In the genomic region with DNA sequence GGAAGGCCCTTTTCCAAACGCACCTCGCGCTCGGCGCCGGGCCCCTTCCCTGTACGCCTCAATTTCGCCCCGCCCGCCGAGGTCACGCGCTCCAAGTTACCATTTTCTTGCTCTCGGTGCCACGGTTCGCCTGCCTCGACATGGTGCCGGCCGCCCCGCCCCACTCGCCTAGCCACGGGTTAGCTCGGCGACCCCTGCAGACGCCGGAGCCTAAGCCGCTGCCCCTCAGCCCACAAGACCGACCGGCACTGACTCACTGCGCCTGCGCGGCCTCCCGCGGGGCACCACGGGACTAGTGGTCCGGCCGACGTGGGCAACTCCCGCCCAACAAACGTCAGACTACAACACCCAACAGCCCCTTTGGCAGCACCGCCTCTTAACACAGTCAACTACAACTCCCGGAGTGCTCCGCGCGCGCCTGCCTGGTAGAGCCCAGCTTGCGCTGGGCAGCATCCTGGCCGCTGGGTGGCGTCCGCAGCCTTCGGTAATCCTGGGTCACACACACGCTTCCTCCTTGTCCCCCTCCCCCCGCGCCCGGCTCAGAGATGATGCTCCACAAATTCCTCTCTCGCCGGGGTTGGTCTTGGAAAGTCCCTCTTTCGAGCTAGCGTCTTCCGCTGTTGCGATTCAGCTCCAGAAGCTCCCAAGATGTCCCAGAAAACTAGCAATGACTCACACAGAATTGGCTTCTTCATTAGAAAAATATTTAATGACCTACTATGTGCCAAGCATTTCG, we compare ENCODE assay signal across 1 cellular context.
TF ChIP-seq lines count a peak whose summit lies in the region.

TSS of gene TRAPPC3 (minus strand) at position 250 of the 736 bp plus-strand sequence. CDS start at position 142, 108 bp downstream.

TF ChIP-seq in HepG2, 621 proteins besides CTCF, POLR2A, EP300 and RAD21 (continued from another document and continues in another):
- TF ChIP-seq TFE3 (CRISPR knock-in tag; IDR thresholded peaks at IDR 0.05) (peak; percentile 75), ZNF761 (CRISPR knock-in tag; conservative IDR thresholded peaks at IDR 0.05) (peak; percentile 92), GMEB2 (CRISPR knock-in tag; IDR thresholded peaks at IDR 0.05; ENCODE audit: low read depth) (peak; percentile 96), IKZF4 (CRISPR knock-in tag; IDR thresholded peaks at IDR 0.05; ENCODE audit: borderline replicate concordance, low read depth, not compliant biosample characterization) (peak; percentile 81), HES4 (CRISPR knock-in tag; IDR thresholded peaks at IDR 0.05; ENCODE audit: borderline replicate concordance) (no peak), PRDM4 (CRISPR knock-in tag; IDR thresholded peaks at IDR 0.05; ENCODE audit: borderline replicate concordance) (no peak), ZNF597 (CRISPR knock-in tag; IDR thresholded peaks at IDR 0.05) (0 out of 2 replicates have a peak, but pooled peaks have one; percentile 79), ZNF317 (CRISPR knock-in tag; IDR thresholded peaks at IDR 0.05) (peak; percentile 45; the same call in 1 of the 2 replicates), CEBPZ (IDR thresholded peaks at IDR 0.05; ENCODE audit: low read length) (no peak), MATR3 (CRISPR knock-in tag; IDR thresholded peaks at IDR 0.05) (no peak), KAT8 (CRISPR knock-in tag; IDR thresholded peaks at IDR 0.05) (peak; percentile 83), ZGPAT (CRISPR knock-in tag; IDR thresholded peaks at IDR 0.05) (peak; percentile 83), AKAP8 (CRISPR knock-in tag; IDR thresholded peaks at IDR 0.05) (0 out of 2 replicates have a peak, but pooled peaks have one; percentile 32), SNAI1 (CRISPR knock-in tag; IDR thresholded peaks at IDR 0.05; ENCODE audit: borderline replicate concordance) (0 out of 2 replicates have a peak, but pooled peaks have one; percentile 56), ZFYVE20 (CRISPR knock-in tag; IDR thresholded peaks at IDR 0.05; ENCODE audit: borderline replicate concordance, low read depth) (no peak), CBX5 (CRISPR knock-in tag; IDR thresholded peaks at IDR 0.05; ENCODE audit: borderline replicate concordance) (no peak), NFIC (IDR thresholded peaks at IDR 0.05; ENCODE audit: low read length) (no peak), SRF (IDR thresholded peaks at IDR 0.05; ENCODE audit: low read depth, low read length) (0 out of 2 replicates have a peak, but pooled peaks have one; percentile 41), KLF12 (CRISPR knock-in tag; IDR thresholded peaks at IDR 0.05; ENCODE audit: borderline replicate concordance) (peak; percentile 23; the same call in 1 of the 2 replicates), ZNF687 (CRISPR knock-in tag; IDR thresholded peaks at IDR 0.05) (peak; percentile 89), SIN3A (IDR thresholded peaks at IDR 0.05; ENCODE audit: borderline replicate concordance, low read depth, low read length) (0 out of 2 replicates have a peak, but pooled peaks have one; percentile 60), ZSCAN21 (CRISPR knock-in tag; IDR thresholded peaks at IDR 0.05; ENCODE audit: borderline replicate concordance) (peak; percentile 64; the same call in 1 of the 2 replicates), ZNF225 (CRISPR knock-in tag; IDR thresholded peaks at IDR 0.05) (no peak), ZFP36L1 (CRISPR knock-in tag; IDR thresholded peaks at IDR 0.05) (peak; percentile 63; the same call in 1 of the 2 replicates), ZZZ3 (CRISPR knock-in tag; IDR thresholded peaks at IDR 0.05; ENCODE audit: borderline replicate concordance) (peak; percentile 29; the same call in 1 of the 2 replicates), ZNF552 (CRISPR knock-in tag; IDR thresholded peaks at IDR 0.05; ENCODE audit: borderline replicate concordance) (no peak; the same call in 1 of the 2 replicates), ATF7 (IDR thresholded peaks at IDR 0.05) (no peak), ATF7 (CRISPR knock-in tag; IDR thresholded peaks at IDR 0.05) (peak; percentile 38; the same call in 1 of the 2 replicates), NONO (IDR thresholded peaks at IDR 0.05) (no peak), NONO (CRISPR knock-in tag; conservative IDR thresholded peaks at IDR 0.05) (peak; percentile 79; the same call in 1 of the 2 replicates), ZNF235 (CRISPR knock-in tag; IDR thresholded peaks at IDR 0.05; ENCODE audit: borderline replicate concordance) (no peak)
- TF ChIP-seq, protein P1, sequence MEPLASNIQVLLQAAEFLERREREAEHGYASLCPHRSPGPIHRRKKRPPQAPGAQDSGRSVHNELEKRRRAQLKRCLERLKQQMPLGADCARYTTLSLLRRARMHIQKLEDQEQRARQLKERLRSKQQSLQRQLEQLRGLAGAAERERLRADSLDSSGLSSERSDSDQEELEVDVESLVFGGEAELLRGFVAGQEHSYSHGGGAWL (CRISPR knock-in tag; IDR thresholded peaks at IDR 0.05) = no peak
- TF ChIP-seq, protein P2, sequence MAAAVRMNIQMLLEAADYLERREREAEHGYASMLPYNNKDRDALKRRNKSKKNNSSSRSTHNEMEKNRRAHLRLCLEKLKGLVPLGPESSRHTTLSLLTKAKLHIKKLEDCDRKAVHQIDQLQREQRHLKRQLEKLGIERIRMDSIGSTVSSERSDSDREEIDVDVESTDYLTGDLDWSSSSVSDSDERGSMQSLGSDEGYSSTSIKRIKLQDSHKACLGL (CRISPR knock-in tag; IDR thresholded peaks at IDR 0.05) = peak; percentile 79
- TF ChIP-seq, protein P3, sequence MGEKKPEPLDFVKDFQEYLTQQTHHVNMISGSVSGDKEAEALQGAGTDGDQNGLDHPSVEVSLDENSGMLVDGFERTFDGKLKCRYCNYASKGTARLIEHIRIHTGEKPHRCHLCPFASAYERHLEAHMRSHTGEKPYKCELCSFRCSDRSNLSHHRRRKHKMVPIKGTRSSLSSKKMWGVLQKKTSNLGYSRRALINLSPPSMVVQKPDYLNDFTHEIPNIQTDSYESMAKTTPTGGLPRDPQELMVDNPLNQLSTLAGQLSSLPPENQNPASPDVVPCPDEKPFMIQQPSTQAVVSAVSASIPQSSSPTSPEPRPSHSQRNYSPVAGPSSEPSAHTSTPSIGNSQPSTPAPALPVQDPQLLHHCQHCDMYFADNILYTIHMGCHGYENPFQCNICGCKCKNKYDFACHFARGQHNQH (CRISPR knock-in tag; IDR thresholded peaks at IDR 0.05) = peak; percentile 74; the same call in 1 of the 2 replicates
